15 cellular contexts compared by ENCODE assay signal in the genomic region with DNA sequence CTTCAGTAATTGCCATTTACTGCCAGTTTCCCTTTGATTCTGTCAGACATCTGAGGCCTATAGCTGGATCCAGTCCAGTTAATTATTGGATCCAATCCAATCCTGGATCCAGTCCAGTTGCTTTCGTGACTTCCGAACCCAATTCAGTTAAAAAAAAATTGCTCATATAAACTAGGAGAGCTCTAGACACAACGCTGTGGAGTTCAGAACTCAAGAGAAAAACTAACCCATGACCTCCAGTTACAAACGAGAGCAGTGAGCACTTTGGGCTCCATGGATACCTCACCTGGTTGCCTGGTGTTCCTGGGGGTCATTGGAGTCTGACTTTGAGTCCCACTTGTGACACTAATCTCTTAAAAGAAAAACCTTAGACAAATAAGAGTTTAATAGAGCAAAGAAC.
DNase-seq lines count a peak whose midpoint lies in the region; ATAC-seq, FAIRE-seq and TF ChIP-seq lines count a peak whose summit lies in the region.
"Had no signal": no experiment of that assay in that cellular context is flagged by ENCODE, and none has a peak within 500 bp of the region (broad histone marks: within the 10 kb centered on the region; RNA-seq: fewer than 3 reads in every experiment).

No MANE protein-coding gene starts in this region.

- no peak overlapping the region for H3K4me2 ChIP-seq in HepG2 (ENCODE audit: low read depth, low read length)

- H3K79me2 ChIP-seq in HepG2 (ENCODE audit: insufficient read depth, low read length) = no peaks in the 10 kb centered on the region
- H3K79me2 ChIP-seq: parathyroid adenoma had no signal

- no peak for TF ChIP-seq CTCF in liver (IDR thresholded peaks at IDR 0.05; ENCODE audit: low read depth, low read length, missing input control)
- no peak for TF ChIP-seq CTCF in HepG2 (CRISPR knock-in tag; IDR thresholded peaks at IDR 0.05)
- TF ChIP-seq CTCF in choroid plexus epithelial cell (conservative IDR thresholded peaks at IDR 0.05; ENCODE audit: low read depth, low read length) = no peak
- no peak for TF ChIP-seq CTCF in nephron progenitor cell (IDR thresholded peaks at IDR 0.05)

- H3K27ac ChIP-seq in liver (ENCODE audit: low read depth in 1 of 2, low read length in 2 of 2) (peak overlapping the region in 1 of 2 donors; percentile 33), HepG2 (ENCODE audit: extremely low read length, insufficient read depth, low read length) (no peak overlapping the region)
- H3K27ac ChIP-seq: parathyroid adenoma had no signal

- H3K4me3 ChIP-seq in liver (ENCODE audit: low read depth in 1 of 3, low read length in 3 of 3) (no peak overlapping the region), HepG2 (replicated peaks in 1 of 3; ENCODE audit: insufficient read depth in 1 of 3, low read depth in 2 of 3, low read length in 3 of 3) (no peak overlapping the region), choroid plexus epithelial cell (ENCODE audit: low read depth, low read length) (no peak overlapping the region)

- ATAC-seq in HepG2 (no peak), GM18867 (IDR thresholded peaks at IDR 0.05; ENCODE audit: unreplicated experiment) (no peak)

- peak overlapping the region; percentile 10 for H3K27ac Mint-ChIP-seq in nephron progenitor cell

- H3K4me1 ChIP-seq in liver (ENCODE audit: control insufficient read depth in 4 of 4, insufficient read depth in 4 of 4, low read length in 3 of 4) (peaks cover 1 to 30% (median 5%) of the 10 kb centered on the region in 4 donors), HepG2 (ENCODE audit: insufficient read depth, low read length) (no peaks in the 10 kb centered on the region)
- H3K4me1 ChIP-seq: parathyroid adenoma had no signal

- no peaks in the 10 kb centered on the region for H4K20me1 ChIP-seq in HepG2 (ENCODE audit: insufficient read depth, low read length)

- H3K9me3 ChIP-seq in liver (ENCODE audit: control insufficient read depth in 4 of 4, low read length in 3 of 4) (no peaks in the 10 kb centered on the region), HepG2 (ENCODE audit: low read length) (no peaks in the 10 kb centered on the region)

- intact Hi-C loops in HepG2 (cut with micrococcal nuclease; ENCODE audit: unreplicated experiment) = no loop called here

- no peak overlapping the region for H3K4me3 Mint-ChIP-seq in nephron progenitor cell

- TF ChIP-seq RAD21 in liver (IDR thresholded peaks at IDR 0.05) = no peak
- no peak for TF ChIP-seq RAD21 in HepG2 (CRISPR knock-in tag; IDR thresholded peaks at IDR 0.05)

- FAIRE-seq in HepG2 (lab: Jason Lieb, UNC) = no peak
- FAIRE-seq: bronchial epithelial cell, frontal cortex, GM12892 had no signal

- peaks cover 11% of the 10 kb centered on the region for H3K36me3 Mint-ChIP-seq in nephron progenitor cell (ENCODE audit: low read depth)

- no peaks in the 10 kb centered on the region for H3K27me3 ChIP-seq in liver (ENCODE audit: control insufficient read depth in 4 of 4, insufficient read depth in 4 of 4, low read length in 3 of 4)
- no peaks in the 10 kb centered on the region for H3K27me3 ChIP-seq in HepG2 (ENCODE audit: control insufficient read depth in 1 of 2, insufficient read depth in 2 of 2, low read length in 2 of 2)

- H3K9ac ChIP-seq in liver (ENCODE audit: low read depth in 1 of 2, low read length in 2 of 2) (no peak overlapping the region), HepG2 (ENCODE audit: insufficient read depth, low read depth, low read length) (no peak overlapping the region)
- H3K9ac ChIP-seq: parathyroid adenoma had no signal

- CTCF ChIA-PET in HepG2 (lab: Yijun Ruan, JAX; ENCODE audit: low intra/inter-chr PET ratio, low total read pairs) = no interaction called here

- no peak for TF ChIP-seq EP300 in HepG2 (IDR thresholded peaks at IDR 0.05; ENCODE audit: low read depth in 2 of 2, low read length in 2 of 2)
- no peak for TF ChIP-seq EP300 in HepG2 (CRISPR knock-in tag; IDR thresholded peaks at IDR 0.05; ENCODE audit: borderline replicate concordance)

- BruUV-seq in HepG2 (replicated peaks; lab: Mats Ljungman, UMichigan) = no TSS peak

- in situ Hi-C loops in HepG2 (cut with HindIII; ENCODE audit: extremely low pct_ligation_motif_present, low pct_unique_long_range_greater_than_20kb) = no loop called here

- H3K4me1 Mint-ChIP-seq in nephron progenitor cell = peaks cover 45% of the 10 kb centered on the region

- no peak overlapping the region for H2AFZ ChIP-seq in HepG2 (ENCODE audit: low read length)
- H2AFZ ChIP-seq: parathyroid adenoma had no signal

- no peak for DNase-seq in HepG2 (ENCODE audit: low spot score)
- peak; percentile 65 for DNase-seq in choroid plexus epithelial cell (ENCODE audit: low read depth)
- no peak for DNase-seq in nephron progenitor cell
- DNase-seq in DMS79 treated with DMSO at 0.1 percent for 48 hours (lab: John Stamatoyannopoulos, UW) = no peak
- DNase-seq in NCI-H1930 (lab: John Stamatoyannopoulos, UW) = no peak
- no peak for DNase-seq in cerebellar cortex (ENCODE audit: low spot score)
- DNase-seq: activated CD4-positive, alpha-beta T cell treated with anti-CD3 and anti-CD28 coated beads for 1 hour; NCI-H187 treated with DMSO at 0.1 percent for 48 hours; stimulated activated CD4-positive, alpha-beta T cell treated with anti-CD3 and anti-CD28 coated beads, Interleukin-15, amount 100 ng/mL, for 24 hours had no signal

- no peaks in the 10 kb centered on the region for H3K27me3 Mint-ChIP-seq in nephron progenitor cell (ENCODE audit: low read depth, poor library complexity)

- 18% methylated on average over 4 of the region's 4 CpGs for WGBS in liver
- 0% methylated on average over 4 of the region's 4 CpGs for WGBS in HepG2 (ENCODE audit: low lambda C conversion rate)

- no peak for TF ChIP-seq POLR2A in HepG2 (IDR thresholded peaks at IDR 0.05; ENCODE audit: insufficient read depth in 1 of 2, low read depth in 2 of 2, low read length in 2 of 2)

- POLR2A ChIA-PET in HepG2 (lab: Yijun Ruan, JAX) = no interaction called here

- H3K36me3 ChIP-seq in liver (ENCODE audit: control insufficient read depth in 4 of 4, insufficient read depth in 3 of 4, low read depth in 1 of 4, low read length in 3 of 4) = no peaks in the 10 kb centered on the region
- H3K36me3 ChIP-seq in HepG2 (replicated peaks in 1 of 2; ENCODE audit: control insufficient read depth in 1 of 2, insufficient read depth in 2 of 2, low read length in 2 of 2) = no peaks in the 10 kb centered on the region

- H3K9me3 Mint-ChIP-seq in nephron progenitor cell = peaks cover 17% of the 10 kb centered on the region

TF ChIP-seq in liver, 16 proteins besides CTCF, POLR2A, EP300 and RAD21:
- TF ChIP-seq YY1 (IDR thresholded peaks at IDR 0.05) (no peak), MAX (IDR thresholded peaks at IDR 0.05) (no peak), NR2F2 (IDR thresholded peaks at IDR 0.05) (no peak), FOXA1 (IDR thresholded peaks at IDR 0.05) (no peak), FOXA2 (IDR thresholded peaks at IDR 0.05) (no peak), HNF4A (conservative IDR thresholded peaks at IDR 0.05) (peak; percentile 21 to 32)
- TF ChIP-seq, protein P1, sequence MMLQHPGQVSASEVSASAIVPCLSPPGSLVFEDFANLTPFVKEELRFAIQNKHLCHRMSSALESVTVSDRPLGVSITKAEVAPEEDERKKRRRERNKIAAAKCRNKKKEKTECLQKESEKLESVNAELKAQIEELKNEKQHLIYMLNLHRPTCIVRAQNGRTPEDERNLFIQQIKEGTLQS (IDR thresholded peaks at IDR 0.05) = no peak
TF ChIP-seq in liver: peak in this region for 1.

TF ChIP-seq in HepG2, 621 proteins besides CTCF, POLR2A, EP300 and RAD21:
- TF ChIP-seq KAT7 (CRISPR knock-in tag; IDR thresholded peaks at IDR 0.05; ENCODE audit: borderline replicate concordance) (no peak), PRDM15 (CRISPR knock-in tag; IDR thresholded peaks at IDR 0.05) (no peak)
- TF ChIP-seq, protein P2, sequence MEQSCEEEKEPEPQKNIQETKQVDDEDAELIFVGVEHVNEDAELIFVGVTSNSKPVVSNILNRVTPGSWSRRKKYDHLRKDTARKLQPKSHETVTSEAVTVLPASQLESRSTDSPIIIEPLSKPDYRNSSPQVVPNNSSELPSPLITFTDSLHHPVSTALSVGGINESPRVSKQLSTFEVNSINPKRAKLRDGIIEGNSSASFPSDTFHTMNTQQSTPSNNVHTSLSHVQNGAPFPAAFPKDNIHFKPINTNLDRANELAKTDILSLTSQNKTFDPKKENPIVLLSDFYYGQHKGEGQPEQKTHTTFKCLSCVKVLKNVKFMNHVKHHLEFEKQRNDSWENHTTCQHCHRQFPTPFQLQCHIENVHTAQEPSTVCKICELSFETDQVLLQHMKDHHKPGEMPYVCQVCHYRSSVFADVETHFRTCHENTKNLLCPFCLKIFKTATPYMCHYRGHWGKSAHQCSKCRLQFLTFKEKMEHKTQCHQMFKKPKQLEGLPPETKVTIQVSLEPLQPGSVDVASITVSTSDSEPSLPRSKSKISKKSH (CRISPR knock-in tag; IDR thresholded peaks at IDR 0.05; ENCODE audit: borderline replicate concordance) = no peak
